ENCODE assay signal across 8 cellular contexts in the genomic region with DNA sequence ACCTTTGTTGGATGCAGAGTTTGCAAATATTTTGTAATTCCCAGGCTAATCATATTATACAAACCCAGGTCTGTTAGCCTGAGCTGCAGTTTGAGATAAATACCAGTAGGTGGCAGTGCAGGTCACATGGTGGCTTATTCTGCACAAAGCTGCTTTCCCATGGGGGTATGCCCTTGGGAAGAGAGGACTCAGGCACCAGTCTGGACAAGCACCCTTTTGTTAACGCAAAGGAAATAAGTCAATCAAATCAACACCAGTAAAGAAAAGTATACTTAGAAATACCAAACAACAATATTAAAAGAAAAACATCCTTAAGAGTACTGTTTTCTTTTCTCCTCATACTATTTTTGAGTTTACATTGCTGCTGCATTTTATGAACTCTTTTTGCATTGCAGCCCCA.
DNase-seq lines count a peak whose midpoint lies in the region; ATAC-seq, FAIRE-seq and TF ChIP-seq lines count a peak whose summit lies in the region.

No MANE protein-coding gene starts in this region.

- POLR2A ChIA-PET in RWPE1 (lab: Yijun Ruan, JAX; ENCODE audit: low non-redundant PET) = no interaction called here

- H3K4me1 ChIP-seq in fibroblast of lung (ENCODE audit: control insufficient read depth, extremely low read depth, insufficient read depth, low read length) = peaks cover 16% of the 10 kb centered on the region
- no peaks in the 10 kb centered on the region for H3K4me1 ChIP-seq in pancreas

- no peak overlapping the region for H3K9ac ChIP-seq in fibroblast of lung (ENCODE audit: insufficient read depth, low read length)

- H3K27ac ChIP-seq in RWPE1 (no peak overlapping the region), fibroblast of lung (ENCODE audit: insufficient read depth, low read length) (no peak overlapping the region), pancreas (no peak overlapping the region)

- no peak overlapping the region for H2AFZ ChIP-seq in fibroblast of lung (ENCODE audit: low read length)

- CTCF ChIA-PET in RWPE1 (lab: Yijun Ruan, JAX) = interaction anchor here (0.5 to 1.0 kb wide), 8 partner anchors 8 to 1537 kb away, joined by 3 to 6 read pairs (median 4); no protein-coding TSS in a partner anchor

- FAIRE-seq in A204.1 (lab: Jason Lieb, UNC) (peak; percentile 91), pancreas (lab: Jason Lieb, UNC) (no peak)

- no peaks in the 10 kb centered on the region for H3K27me3 ChIP-seq in fibroblast of lung (ENCODE audit: control insufficient read depth, insufficient read depth, low read length)
- peaks cover 0 to 4% (median 0%) of the 10 kb centered on the region in 4 donors for H3K27me3 ChIP-seq in pancreas

- ATAC-seq in HG03095 (IDR thresholded peaks at IDR 0.05; ENCODE audit: unreplicated experiment) (peak; percentile 68), pancreas (peak; percentile 61 to 91 (median 83)), HG03378 (IDR thresholded peaks at IDR 0.05; ENCODE audit: unreplicated experiment) (no peak)

- TF ChIP-seq CTCF in RWPE1 (conservative IDR thresholded peaks at IDR 0.05; ENCODE audit: low read depth) = peak; percentile 86
- peak; percentile 83 to 89 for TF ChIP-seq CTCF in fibroblast of lung (conservative IDR thresholded peaks at IDR 0.05 in 1 of 2, IDR thresholded peaks at IDR 0.05 in 1 of 2; ENCODE audit: low read depth in 1 of 2, low read length in 2 of 2)
- TF ChIP-seq CTCF in pancreas (IDR thresholded peaks at IDR 0.05) = peak; percentile 63 to 84 (median 81)

- DNase-seq in Daoy (ENCODE audit: low read depth) = peak; percentile 42
- peak; percentile 59 for DNase-seq in RWPE1 (ENCODE audit: low spot score)
- DNase-seq in fibroblast of lung (ENCODE audit: low read depth in 2 of 2) = peak; percentile 44 to 72
- peak in 2 of 6 donors; percentile 22 to 45 for DNase-seq in pancreas
- DNase-seq in ecto neural progenitor cell (ENCODE audit: low spot score) = no peak

- WGBS in pancreas, 2 donors = 14 to 24% methylated on average over 1 of the region's 1 CpG

- H3K9me3 ChIP-seq in fibroblast of lung (ENCODE audit: control insufficient read depth, insufficient read depth, low read depth, low read length) (no peaks in the 10 kb centered on the region), pancreas (no peaks in the 10 kb centered on the region)

- intact Hi-C loops in pancreas (cut with DNase I) = no loop called here

- H3K4me3 ChIP-seq in fibroblast of lung (replicated peaks in 1 of 4; ENCODE audit: control extremely low read depth in 1 of 4, insufficient read depth in 1 of 4, low read depth in 3 of 4, low read length in 4 of 4) (no peak overlapping the region), pancreas (no peak overlapping the region)

- H4K20me1 ChIP-seq in fibroblast of lung (ENCODE audit: control insufficient read depth, extremely low read depth, insufficient read depth, low read length) = no peaks in the 10 kb centered on the region

- H3K79me2 ChIP-seq in fibroblast of lung (ENCODE audit: control insufficient read depth, insufficient read depth, low read length) = no peaks in the 10 kb centered on the region

- no peak overlapping the region for H3K4me2 ChIP-seq in fibroblast of lung (ENCODE audit: extremely low read depth, insufficient read depth, low read length)

- H3K36me3 ChIP-seq in fibroblast of lung (ENCODE audit: control insufficient read depth, insufficient read depth, low read length) = no peaks in the 10 kb centered on the region
- no peaks in the 10 kb centered on the region for H3K36me3 ChIP-seq in pancreas
